Comparison of ENCODE assay signal across 8 cellular contexts in the genomic region with DNA sequence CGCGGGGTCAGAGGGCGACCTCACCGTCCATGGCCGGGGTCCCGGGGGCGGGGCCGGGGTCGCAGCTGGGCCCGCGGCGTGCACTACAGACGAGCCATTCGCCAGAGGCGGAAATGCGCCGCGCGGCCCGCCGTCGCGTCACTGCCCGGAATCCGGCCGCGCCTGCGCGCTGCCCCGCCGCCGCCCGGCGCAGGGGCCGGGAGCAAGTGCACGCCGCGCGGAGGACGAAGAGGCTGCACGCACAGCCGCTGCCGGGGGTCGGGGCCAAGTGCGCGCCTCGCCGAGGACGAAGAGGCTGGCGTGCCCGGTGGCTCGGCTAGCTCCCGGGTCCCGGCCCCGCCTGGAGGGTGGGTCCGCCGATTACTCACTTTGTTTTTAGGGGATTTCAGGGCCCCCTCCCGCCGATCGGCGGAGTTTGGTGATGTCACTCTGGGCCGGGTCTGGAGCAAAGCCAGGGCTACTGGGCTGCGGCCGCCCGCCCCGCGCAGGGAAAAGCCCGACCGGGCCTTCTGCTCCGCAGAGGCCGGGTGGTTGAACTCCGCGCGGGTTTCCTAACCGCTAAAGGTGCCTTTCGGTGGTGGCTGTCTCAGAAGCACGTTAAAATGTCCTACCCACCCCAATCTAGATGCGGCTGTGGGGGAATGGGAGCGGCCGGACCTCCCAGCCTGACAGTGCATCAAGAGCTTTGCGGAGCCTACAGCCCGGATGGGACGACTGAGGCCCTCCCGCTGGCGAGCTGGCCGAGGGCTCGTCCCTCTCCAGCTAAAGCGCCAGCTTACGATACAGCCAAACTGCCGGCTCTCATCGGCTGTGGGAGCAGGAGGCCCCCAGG. TPM values are rescaled to one million over a fixed set of nuclear protein-coding genes. Genes with fewer than 3 reads are reported as not detected.
A peak's percentile ranks its signal among the peaks of the same experiment; 100 is the strongest.
DNase-seq lines count a peak whose midpoint lies in the region; ATAC-seq and TF ChIP-seq lines count a peak whose summit lies in the region.

A gene (minus strand): TSS at position 115 of the 832 bp plus-strand sequence. CDS start 84 bp downstream, at position 31.

- peak; percentile 95 for ATAC-seq in mucosa of descending colon

- H3K9ac ChIP-seq in OCI-LY3 (ENCODE audit: low read length): peak within 1 kb of the TSS; percentile 95

- H3K4me2 ChIP-seq in OCI-LY3 (ENCODE audit: low read length): peak within 1 kb of the TSS; percentile 95

- H3K27me3 ChIP-seq in OCI-LY3 (ENCODE audit: low read depth, low read length): no peaks in the 10 kb centered on the region

- H3K4me1 ChIP-seq in OCI-LY3 (ENCODE audit: low read length): peaks cover 11% of the 10 kb centered on the region
- H3K4me1 ChIP-seq in mucosa of descending colon (ENCODE audit: low read depth): peaks cover 15% of the 10 kb centered on the region

- peak; percentile 97 for DNase-seq in Caki2 (ENCODE audit: low read depth)
- peak; percentile 98 for DNase-seq in GM20000 (ENCODE audit: low spot score)
- DNase-seq in HT-29 (ENCODE audit: low spot score): peak; percentile 92
- peak; percentile 81 for DNase-seq in activated T-cell treated with anti-CD3 and anti-CD28 coated beads for 1 hour (ENCODE audit: low read depth)
- peak; percentile 84 for DNase-seq in epidermal melanocyte (ENCODE audit: insufficient read length, low spot score)
- peak; percentile 94 to 95 (median 94) for DNase-seq in mucosa of descending colon
- DNase-seq in stimulated activated CD8-positive, alpha-beta memory T cell treated with anti-CD3 and anti-CD28 coated beads, Interleukin-4, amount 100 ng/mL, for 24 hours (ENCODE audit: low read depth): peak; percentile 81

- H3K9me3 ChIP-seq in OCI-LY3 (ENCODE audit: insufficient read depth, low read length) (no peaks in the 10 kb centered on the region), mucosa of descending colon (no peaks in the 10 kb centered on the region)

- intact Hi-C loops in mucosa of descending colon (cut with DNase I, micrococcal nuclease): no loop called here

- H3K36me3 ChIP-seq in OCI-LY3 (replicated peaks; ENCODE audit: low read depth, low read length): peaks cover 31% of the 10 kb centered on the region
- peaks cover 9% of the 10 kb centered on the region for H3K36me3 ChIP-seq in mucosa of descending colon (ENCODE audit: low read depth)

- peak within 1 kb of the TSS; percentile 89 for H3K27ac ChIP-seq in OCI-LY3 (ENCODE audit: low read length)

- in situ Hi-C loops in Caki2 (cut with HindIII; ENCODE audit: low pct_unique_long_range_greater_than_20kb, low sequenced_read_pairs): no loop called here

- peaks cover 4% of the 10 kb centered on the region; the same call in 1 of the 2 replicates for H4K20me1 ChIP-seq in OCI-LY3 (ENCODE audit: insufficient read depth, low read length)

- H3K4me3 ChIP-seq in OCI-LY3 (ENCODE audit: low read length) (peak within 1 kb of the TSS; percentile 97), mucosa of descending colon (peak within 1 kb of the TSS; percentile 86)

- no peak for TF ChIP-seq CTCF in GM20000 (IDR thresholded peaks at IDR 0.05; ENCODE audit: extremely low read depth, missing control alignments)
- no peak for TF ChIP-seq CTCF in OCI-LY3 (IDR thresholded peaks at IDR 0.05; ENCODE audit: low read depth, low read length)
- no peak for TF ChIP-seq CTCF in mucosa of descending colon (IDR thresholded peaks at IDR 0.05)

- H2AFZ ChIP-seq in OCI-LY3 (ENCODE audit: low read depth, low read length): peak within 1 kb of the TSS; percentile 2; the same call in 1 of the 2 replicates

- H3K79me2 ChIP-seq in OCI-LY3 (ENCODE audit: low read length): peaks cover 22% of the 10 kb centered on the region

RNA-seq across cellular contexts. Expression of the gene that starts here (rescaled TPM):
- 36.3 and 49.7 TPM in 2 replicates for total RNA-seq in Caki2 (2014; rRNA removed; shearing (Covaris generic); ENCODE audit: low replicate concordance)
- 87.3 and 112 TPM in 2 replicates for total RNA-seq in HT-29 (2014; rRNA removed; shearing (Covaris generic))
- total RNA-seq in mucosa of descending colon: 10 to 100 TPM; 69.1 to 89.6 (median 71.0) TPM

Comparison
In these comparisons a context has a peak if more than half of its experiments do, and no peak if none do; other contexts are left out.
1. Peak in every context shown above with its lines: DNase-seq, ATAC-seq, H3K4me3 ChIP-seq and H3K27ac ChIP-seq.